In the genomic region with DNA sequence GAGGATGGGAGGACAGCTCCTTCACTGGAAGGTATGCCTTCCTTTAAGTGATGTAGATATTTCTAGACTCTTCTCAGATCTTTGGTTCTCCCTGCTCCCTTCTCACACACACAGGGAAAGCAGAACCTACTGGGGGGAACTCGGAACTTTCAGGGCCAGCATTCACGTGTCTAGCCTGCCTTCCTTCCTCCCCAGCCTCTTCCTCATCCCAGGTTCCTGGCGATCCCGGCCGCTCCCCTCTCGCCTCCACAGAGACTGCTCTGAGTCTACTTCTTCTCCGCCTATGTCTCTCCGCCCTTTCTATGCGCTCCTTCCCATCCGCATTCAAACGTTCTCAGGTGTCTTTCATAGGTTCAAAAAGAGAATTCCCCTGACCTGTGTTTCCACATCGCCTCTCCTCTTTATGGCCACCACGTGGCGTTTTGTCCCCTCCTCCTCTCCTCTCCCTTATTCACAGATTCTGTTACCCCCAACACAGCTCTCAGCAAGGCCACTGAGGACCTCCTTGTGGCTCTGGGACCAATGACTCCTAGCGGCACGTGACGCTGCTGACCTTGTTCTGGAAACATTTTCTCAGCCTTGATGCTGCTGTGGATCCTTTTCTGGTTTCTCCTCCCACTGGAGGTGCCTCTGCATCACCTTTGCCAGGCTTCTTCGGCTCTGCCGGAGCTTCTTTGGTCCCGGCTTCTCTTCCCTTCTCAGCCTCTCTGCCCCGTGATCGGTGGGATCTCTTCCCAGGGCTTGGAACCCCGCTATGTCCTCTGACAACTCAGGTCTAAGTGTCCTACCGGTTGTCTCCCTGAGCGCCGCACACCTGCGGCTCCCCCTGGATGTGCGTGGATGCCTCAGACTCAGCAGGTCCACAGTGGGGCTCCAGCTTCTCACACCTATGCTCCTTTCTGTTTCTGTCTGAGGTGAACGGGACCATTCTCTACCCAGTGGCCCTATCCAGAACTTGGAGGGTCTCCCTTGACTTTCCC, we compare ENCODE assay signal across 15 cellular contexts.
DNase-seq lines count a peak whose midpoint lies in the region; ATAC-seq and TF ChIP-seq lines count a peak whose summit lies in the region.
"Had no signal": no experiment of that assay in that cellular context is flagged by ENCODE, and none has a peak within 500 bp of the region (broad histone marks: within the 10 kb centered on the region; RNA-seq: fewer than 3 reads in every experiment).

No MANE protein-coding gene starts in this region.

- H4K20me1 ChIP-seq in neural progenitor cell (ENCODE audit: low read depth) = no peaks in the 10 kb centered on the region
- H4K20me1 ChIP-seq: BLaER1 treated with 17β-estradiol and CSF1 and Interleukin-3, amounts not matched to agents 10 nM and 100 nM had no signal

- H3K4me2 ChIP-seq in neural progenitor cell = no peak overlapping the region

- H3K4me3 Mint-ChIP-seq in dendritic cell treated with granulocyte-macrophage colony-stimulating factor and Interleukin-4, amounts not matched to agents 40 ng/mL and 50 ng/mL, for 4 days = no peak overlapping the region
- H3K4me3 Mint-ChIP-seq in neural progenitor cell = no peak overlapping the region
- H3K4me3 Mint-ChIP-seq: CD4-positive, alpha-beta T cell had no signal

- no peak for TF ChIP-seq CTCF in neural progenitor cell (IDR thresholded peaks at IDR 0.05)

- H3K4me3 ChIP-seq in neural progenitor cell = no peak overlapping the region
- H3K4me3 ChIP-seq: BLaER1 treated with 17β-estradiol and CSF1 and Interleukin-3, amounts not matched to agents 10 nM and 100 nM; GM12878 had no signal

- no peaks in the 10 kb centered on the region for H3K79me2 ChIP-seq in neural progenitor cell (ENCODE audit: low read depth)

- no peaks in the 10 kb centered on the region for H3K36me3 Mint-ChIP-seq in dendritic cell treated with granulocyte-macrophage colony-stimulating factor and Interleukin-4, amounts not matched to agents 40 ng/mL and 50 ng/mL, for 4 days (ENCODE audit: low read depth)
- H3K36me3 Mint-ChIP-seq in neural progenitor cell = peaks cover 2% of the 10 kb centered on the region

- H3K4me1 Mint-ChIP-seq in dendritic cell treated with granulocyte-macrophage colony-stimulating factor and Interleukin-4, amounts not matched to agents 40 ng/mL and 50 ng/mL, for 4 days (ENCODE audit: low read depth) = peaks cover 49% of the 10 kb centered on the region
- H3K4me1 Mint-ChIP-seq in neural progenitor cell = peaks cover 36% of the 10 kb centered on the region

- ATAC-seq in GM21737 (IDR thresholded peaks at IDR 0.05; ENCODE audit: unreplicated experiment) = no peak
- no peak for ATAC-seq in GM18867 (IDR thresholded peaks at IDR 0.05; ENCODE audit: unreplicated experiment)
- ATAC-seq in GM18520 (IDR thresholded peaks at IDR 0.05; ENCODE audit: unreplicated experiment) = no peak
- ATAC-seq: GM12878 had no signal

- no peaks in the 10 kb centered on the region for H3K9me3 ChIP-seq in neural progenitor cell (ENCODE audit: low read depth)

- no peak overlapping the region for H3K27ac ChIP-seq in neural progenitor cell
- H3K27ac ChIP-seq: BLaER1 treated with 17β-estradiol and CSF1 and Interleukin-3, amounts not matched to agents 10 nM and 100 nM had no signal

- H2AFZ ChIP-seq in neural progenitor cell (replicated peaks) = no peak overlapping the region

- no peaks in the 10 kb centered on the region for H3F3A ChIP-seq in neural progenitor cell (ENCODE audit: low read depth)

- peaks cover 13% of the 10 kb centered on the region for H3K27me3 Mint-ChIP-seq in dendritic cell treated with granulocyte-macrophage colony-stimulating factor and Interleukin-4, amounts not matched to agents 40 ng/mL and 50 ng/mL, for 4 days
- H3K27me3 Mint-ChIP-seq in neural progenitor cell (ENCODE audit: insufficient read depth, low read depth) = peaks cover 8% of the 10 kb centered on the region

- no peaks in the 10 kb centered on the region for H3K27me3 ChIP-seq in neural progenitor cell

- peaks cover 13% of the 10 kb centered on the region for H3K9me3 Mint-ChIP-seq in dendritic cell treated with granulocyte-macrophage colony-stimulating factor and Interleukin-4, amounts not matched to agents 40 ng/mL and 50 ng/mL, for 4 days
- peaks cover 8% of the 10 kb centered on the region for H3K9me3 Mint-ChIP-seq in neural progenitor cell

- no peaks in the 10 kb centered on the region for H3K36me3 ChIP-seq in neural progenitor cell
- H3K36me3 ChIP-seq: BLaER1 treated with 17β-estradiol and CSF1 and Interleukin-3, amounts not matched to agents 10 nM and 100 nM had no signal

- intact Hi-C loops in dendritic cell treated with granulocyte-macrophage colony-stimulating factor and Interleukin-4, amounts not matched to agents 40 ng/mL and 50 ng/mL, for 4 days (cut with micrococcal nuclease) = no loop called here

- DNase-seq in CD1c-positive myeloid dendritic cell (ENCODE audit: extremely low spot score) (peak; percentile 55), mesenteric fat pad (ENCODE audit: low spot score) (peak; percentile 60), neural progenitor cell (ENCODE audit: low spot score) (no peak), iPS-NIHi7 (ENCODE audit: extremely low spot score) (no peak)
- DNase-seq: ACHN; Calu3; CD4-positive, alpha-beta T cell; DMS 273 treated with DMSO at 0.1 percent for 48 hours; HCEC 1CT had no signal

- H3K9ac ChIP-seq in neural progenitor cell = no peak overlapping the region
- H3K9ac ChIP-seq: BLaER1 treated with 17β-estradiol and CSF1 and Interleukin-3, amounts not matched to agents 10 nM and 100 nM had no signal

- H3K4me1 ChIP-seq in neural progenitor cell = peaks cover 14% of the 10 kb centered on the region

- peak overlapping the region; percentile 12 for H3K27ac Mint-ChIP-seq in dendritic cell treated with granulocyte-macrophage colony-stimulating factor and Interleukin-4, amounts not matched to agents 40 ng/mL and 50 ng/mL, for 4 days
- H3K27ac Mint-ChIP-seq in neural progenitor cell = peak overlapping the region; percentile 5
- H3K27ac Mint-ChIP-seq: CD4-positive, alpha-beta T cell had no signal

Comparison
In these comparisons a context has a peak if more than half of its experiments do, and no peak if none do; other contexts are left out.
1. DNase-seq: peak in CD1c-positive myeloid dendritic cell (single experiment) and mesenteric fat pad (single experiment); none in neural progenitor cell (single experiment) and iPS-NIHi7 (single experiment).